In the genomic region with DNA sequence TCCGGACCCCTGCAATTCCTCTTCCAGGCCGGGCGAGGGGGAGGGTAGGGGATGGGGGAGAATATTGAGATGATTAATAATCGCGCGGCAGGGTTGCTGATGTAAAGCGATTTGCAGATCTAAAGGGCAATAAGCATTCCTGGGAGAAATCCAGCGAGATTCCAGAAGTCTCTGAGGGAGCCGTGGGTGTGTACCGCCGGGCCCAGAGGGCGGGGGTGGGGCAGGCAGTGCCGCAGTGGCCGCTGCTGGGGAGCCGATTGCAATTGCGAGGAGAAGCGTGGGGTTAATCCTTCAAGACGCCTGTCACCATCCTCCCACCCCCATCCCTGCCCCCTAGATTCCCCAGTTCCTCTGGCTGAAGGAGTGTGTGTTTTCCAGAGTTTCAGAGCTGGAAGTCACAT, we compare ENCODE assay signal across 1 cellular context.
TF ChIP-seq lines count a peak whose summit lies in the region.

No MANE protein-coding gene starts in this region.

TF ChIP-seq in HEK293, 187 proteins besides CTCF, POLR2A, EP300 and RAD21 (continued from another document):
- TF ChIP-seq ZNF391 (tag by site-specific recombination; IDR thresholded peaks at IDR 0.05; ENCODE audit: borderline replicate concordance, low read depth) (no peak), ZNF37A (tag by site-specific recombination; IDR thresholded peaks at IDR 0.05) (no peak), ZNF830 (tag by site-specific recombination; IDR thresholded peaks at IDR 0.05; ENCODE audit: low read depth) (no peak), ZNF776 (tag by site-specific recombination; IDR thresholded peaks at IDR 0.05; ENCODE audit: borderline replicate concordance) (no peak), KLF8 (tag by site-specific recombination; IDR thresholded peaks at IDR 0.05) (peak; percentile 47; the same call in 1 of the 2 replicates), ZNF501 (tag by site-specific recombination; IDR thresholded peaks at IDR 0.05) (no peak), YY1 (tag by site-specific recombination; IDR thresholded peaks at IDR 0.05) (no peak)
- TF ChIP-seq, protein P1, sequence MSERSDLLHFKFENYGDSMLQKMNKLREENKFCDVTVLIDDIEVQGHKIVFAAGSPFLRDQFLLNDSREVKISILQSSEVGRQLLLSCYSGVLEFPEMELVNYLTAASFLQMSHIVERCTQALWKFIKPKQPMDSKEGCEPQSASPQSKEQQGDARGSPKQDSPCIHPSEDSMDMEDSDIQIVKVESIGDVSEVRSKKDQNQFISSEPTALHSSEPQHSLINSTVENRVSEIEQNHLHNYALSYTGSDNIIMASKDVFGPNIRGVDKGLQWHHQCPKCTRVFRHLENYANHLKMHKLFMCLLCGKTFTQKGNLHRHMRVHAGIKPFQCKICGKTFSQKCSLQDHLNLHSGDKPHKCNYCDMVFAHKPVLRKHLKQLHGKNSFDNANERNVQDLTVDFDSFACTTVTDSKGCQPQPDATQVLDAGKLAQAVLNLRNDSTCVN (tag by site-specific recombination; optimal IDR thresholded peaks at IDR 0.05): no peak
